Comparison of ENCODE assay signal across 1 cellular context in the genomic region with DNA sequence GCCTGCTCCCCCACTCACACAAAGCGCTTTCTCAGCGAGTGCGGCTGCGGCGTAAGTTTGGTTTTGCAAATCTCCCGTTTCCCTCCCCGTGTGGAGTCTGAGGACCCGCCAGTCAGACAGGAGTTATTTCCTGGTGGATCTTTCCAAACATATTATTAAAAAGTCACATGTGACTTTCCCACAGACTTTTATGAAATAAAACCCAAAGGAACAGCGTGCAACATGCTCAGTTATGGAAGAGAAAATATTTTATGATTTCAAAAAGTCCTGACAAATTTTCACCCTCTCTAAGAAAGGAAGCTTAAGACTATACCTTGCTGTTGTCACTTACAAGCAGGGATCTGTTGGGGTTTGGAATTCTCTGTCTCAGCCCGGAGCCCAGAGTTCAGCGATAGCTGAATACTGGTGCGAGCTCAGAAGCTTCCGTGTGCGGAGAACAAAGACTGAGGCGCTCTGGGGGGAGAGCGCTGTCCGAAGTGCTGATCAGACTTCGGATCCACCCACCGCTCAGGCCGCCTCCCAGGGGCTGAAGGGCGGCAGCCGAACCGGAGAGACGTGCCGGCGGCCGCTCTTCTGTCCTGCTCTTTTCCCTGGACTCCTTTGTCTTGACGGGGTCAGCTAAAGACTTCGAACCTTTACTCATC.
TF ChIP-seq lines count a peak whose summit lies in the region.

No MANE protein-coding gene starts in this region.

TF ChIP-seq in HepG2, 621 proteins besides CTCF, POLR2A, EP300 and RAD21 (continued from another document):
- TF ChIP-seq, protein P1, sequence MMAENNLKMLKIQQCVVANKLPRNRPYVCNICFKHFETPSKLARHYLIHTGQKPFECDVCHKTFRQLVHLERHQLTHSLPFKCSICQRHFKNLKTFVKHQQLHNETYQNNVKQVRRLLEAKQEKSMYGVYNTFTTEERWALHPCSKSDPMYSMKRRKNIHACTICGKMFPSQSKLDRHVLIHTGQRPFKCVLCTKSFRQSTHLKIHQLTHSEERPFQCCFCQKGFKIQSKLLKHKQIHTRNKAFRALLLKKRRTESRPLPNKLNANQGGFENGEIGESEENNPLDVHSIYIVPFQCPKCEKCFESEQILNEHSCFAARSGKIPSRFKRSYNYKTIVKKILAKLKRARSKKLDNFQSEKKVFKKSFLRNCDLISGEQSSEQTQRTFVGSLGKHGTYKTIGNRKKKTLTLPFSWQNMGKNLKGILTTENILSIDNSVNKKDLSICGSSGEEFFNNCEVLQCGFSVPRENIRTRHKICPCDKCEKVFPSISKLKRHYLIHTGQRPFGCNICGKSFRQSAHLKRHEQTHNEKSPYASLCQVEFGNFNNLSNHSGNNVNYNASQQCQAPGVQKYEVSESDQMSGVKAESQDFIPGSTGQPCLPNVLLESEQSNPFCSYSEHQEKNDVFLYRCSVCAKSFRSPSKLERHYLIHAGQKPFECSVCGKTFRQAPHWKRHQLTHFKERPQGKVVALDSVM (CRISPR knock-in tag; IDR thresholded peaks at IDR 0.05), result 0 out of 2 replicates have a peak, but pooled peaks have one; percentile 29
- TF ChIP-seq HOXA3 (CRISPR knock-in tag; IDR thresholded peaks at IDR 0.05) (peak; percentile 80), REPIN1 (CRISPR knock-in tag; IDR thresholded peaks at IDR 0.05; ENCODE audit: borderline replicate concordance, low read depth) (peak; percentile 96; the same call in 1 of the 2 replicates), THAP7 (CRISPR knock-in tag; IDR thresholded peaks at IDR 0.05) (peak; percentile 81; the same call in 1 of the 2 replicates), NR3C1 (CRISPR knock-in tag; IDR thresholded peaks at IDR 0.05) (no peak), ZNF274 (CRISPR knock-in tag; IDR thresholded peaks at IDR 0.05) (peak; percentile 96), POGK (CRISPR knock-in tag; conservative IDR thresholded peaks at IDR 0.05) (peak; percentile 98), CENPT (CRISPR knock-in tag; IDR thresholded peaks at IDR 0.05; ENCODE audit: low read depth) (peak; percentile 87; the same call in 1 of the 2 replicates), ZBTB4 (CRISPR knock-in tag; IDR thresholded peaks at IDR 0.05; ENCODE audit: borderline replicate concordance) (no peak), ZNF687 (CRISPR knock-in tag; IDR thresholded peaks at IDR 0.05) (peak; percentile 76), ZNF143 (CRISPR knock-in tag; IDR thresholded peaks at IDR 0.05) (peak; percentile 63), ZFP36L2 (CRISPR knock-in tag; IDR thresholded peaks at IDR 0.05) (peak; percentile 99), RXRB (CRISPR knock-in tag; IDR thresholded peaks at IDR 0.05; ENCODE audit: borderline replicate concordance) (peak; percentile 92), ZHX1 (CRISPR knock-in tag; IDR thresholded peaks at IDR 0.05; ENCODE audit: low read depth) (peak; percentile 92), PHF8 (CRISPR knock-in tag; IDR thresholded peaks at IDR 0.05) (peak; percentile 47; the same call in 1 of the 2 replicates), IKZF4 (CRISPR knock-in tag; IDR thresholded peaks at IDR 0.05; ENCODE audit: borderline replicate concordance, low read depth, not compliant biosample characterization) (peak; percentile 99), NR2C2 (CRISPR knock-in tag; IDR thresholded peaks at IDR 0.05; ENCODE audit: borderline replicate concordance) (no peak), KDM2A (CRISPR knock-in tag; IDR thresholded peaks at IDR 0.05; ENCODE audit: borderline replicate concordance, low read depth) (peak; percentile 98), MEF2D (CRISPR knock-in tag; IDR thresholded peaks at IDR 0.05) (peak; percentile 93), SAP130 (CRISPR knock-in tag; IDR thresholded peaks at IDR 0.05; ENCODE audit: low read depth) (peak; percentile 97), ZNF691 (CRISPR knock-in tag; IDR thresholded peaks at IDR 0.05; ENCODE audit: borderline replicate concordance, low read depth) (peak; percentile 94; the same call in 1 of the 2 replicates), ZNF549 (CRISPR knock-in tag; IDR thresholded peaks at IDR 0.05) (no peak), ZNF501 (CRISPR knock-in tag; IDR thresholded peaks at IDR 0.05) (peak; percentile 94), ATF7 (IDR thresholded peaks at IDR 0.05) (no peak), ATF7 (CRISPR knock-in tag; IDR thresholded peaks at IDR 0.05) (no peak), THAP11 (CRISPR knock-in tag; IDR thresholded peaks at IDR 0.05) (peak; percentile 84), ZNF251 (CRISPR knock-in tag; IDR thresholded peaks at IDR 0.05) (no peak), ZKSCAN5 (CRISPR knock-in tag; IDR thresholded peaks at IDR 0.05) (no peak)
- TF ChIP-seq, protein P2, sequence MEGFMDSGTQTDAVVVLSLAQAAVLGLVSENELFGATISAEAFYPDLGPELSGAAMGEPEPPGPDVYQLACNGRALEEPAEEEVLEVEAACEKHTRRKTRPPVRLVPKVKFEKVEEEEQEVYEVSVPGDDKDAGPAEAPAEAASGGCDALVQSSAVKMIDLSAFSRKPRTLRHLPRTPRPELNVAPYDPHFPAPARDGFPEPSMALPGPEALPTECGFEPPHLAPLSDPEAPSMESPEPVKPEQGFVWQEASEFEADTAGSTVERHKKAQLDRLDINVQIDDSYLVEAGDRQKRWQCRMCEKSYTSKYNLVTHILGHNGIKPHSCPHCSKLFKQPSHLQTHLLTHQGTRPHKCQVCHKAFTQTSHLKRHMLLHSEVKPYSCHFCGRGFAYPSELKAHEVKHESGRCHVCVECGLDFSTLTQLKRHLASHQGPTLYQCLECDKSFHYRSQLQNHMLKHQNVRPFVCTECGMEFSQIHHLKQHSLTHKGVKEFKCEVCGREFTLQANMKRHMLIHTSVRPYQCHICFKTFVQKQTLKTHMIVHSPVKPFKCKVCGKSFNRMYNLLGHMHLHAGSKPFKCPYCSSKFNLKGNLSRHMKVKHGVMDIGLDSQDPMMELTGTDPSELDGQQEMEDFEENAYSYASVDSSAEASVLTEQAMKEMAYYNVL (CRISPR knock-in tag; IDR thresholded peaks at IDR 0.05; ENCODE audit: borderline replicate concordance), result peak; percentile 54; the same call in 1 of the 2 replicates
